In the genomic region with DNA sequence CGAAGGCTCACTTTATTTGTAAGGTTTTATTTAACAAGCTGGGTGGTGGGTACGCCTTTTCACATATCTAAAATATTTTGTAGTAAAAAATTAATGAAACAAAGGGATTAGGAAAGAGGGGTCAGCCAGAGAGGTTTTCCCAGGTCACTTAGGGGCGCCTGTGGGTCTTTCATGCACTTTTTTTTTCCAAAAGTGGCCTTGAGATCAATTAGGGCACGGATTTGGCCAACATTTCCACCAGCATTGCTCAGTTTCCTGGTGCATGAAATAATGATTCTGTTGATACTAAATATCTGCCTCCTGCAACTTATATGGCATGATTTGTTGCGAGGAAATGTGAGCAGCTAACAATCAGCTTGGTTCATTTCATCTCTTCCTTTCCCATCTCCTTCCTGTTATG, we compare ENCODE assay signal across 23 cellular contexts.
DNase-seq lines count a peak whose midpoint lies in the region; ATAC-seq and TF ChIP-seq lines count a peak whose summit lies in the region.
"Had no signal": no experiment of that assay in that cellular context is flagged by ENCODE, and none has a peak within 500 bp of the region (broad histone marks: within the 10 kb centered on the region; RNA-seq: fewer than 3 reads in every experiment).

No MANE protein-coding gene starts in this region.

- H3K4me1 ChIP-seq in liver (ENCODE audit: control insufficient read depth in 4 of 4, insufficient read depth in 4 of 4, low read length in 3 of 4) (peaks cover 12 to 38% (median 37%) of the 10 kb centered on the region in 4 donors), gastrocnemius medialis (peaks cover 32 to 38% of the 10 kb centered on the region in 2 donors)
- H3K4me1 ChIP-seq: BE2C, BLaER1 had no signal

- intact Hi-C loops in gastrocnemius medialis (cut with DNase I; ENCODE audit: low total_unique reads) = no loop called here

- H3K4me3 ChIP-seq in liver (ENCODE audit: low read depth in 1 of 3, low read length in 3 of 3) (no peak overlapping the region), gastrocnemius medialis (no peak overlapping the region)
- H3K4me3 ChIP-seq: BLaER1, GM12878 had no signal

- DNase-seq in dermis blood vessel endothelial cell (peak; percentile 72), dermis microvascular lymphatic vessel endothelial cell (ENCODE audit: low read depth in 2 of 2) (peak; percentile 21 to 46), gastrocnemius medialis (no peak)
- DNase-seq: 8988T; ACHN; BE2C; C1 segment of cervical spinal cord; CD4-positive, alpha-beta memory T cell; CD4-positive, CD25-positive, alpha-beta regulatory T cell; CD8-positive, alpha-beta memory T cell; COR-L47; DMS 273 treated with DMSO at 0.1 percent for 48 hours; DMS153; DMS53; DMS79; DND-41; EL; GDM1 had no signal

- H3K27ac ChIP-seq in liver (ENCODE audit: low read depth in 1 of 2, low read length in 2 of 2) = peak overlapping the region in 1 of 2 donors; percentile 18
- no peak overlapping the region for H3K27ac ChIP-seq in gastrocnemius medialis
- H3K27ac ChIP-seq: BLaER1 had no signal

- ATAC-seq in HG02642 (IDR thresholded peaks at IDR 0.05; ENCODE audit: poor library complexity, unreplicated experiment) (no peak), gastrocnemius medialis (no peak), HG02970 (IDR thresholded peaks at IDR 0.05; ENCODE audit: low FRiP score, unreplicated experiment) (no peak)
- ATAC-seq: GM12878 had no signal

- H3K9me3 ChIP-seq in liver (ENCODE audit: control insufficient read depth in 4 of 4, low read length in 3 of 4) = no peaks in the 10 kb centered on the region
- no peaks in the 10 kb centered on the region for H3K9me3 ChIP-seq in gastrocnemius medialis
- H3K9me3 ChIP-seq: BE2C had no signal

- no peak for TF ChIP-seq POLR2A in gastrocnemius medialis (IDR thresholded peaks at IDR 0.05)

- in situ Hi-C loops in gastrocnemius medialis (cut with MboI; ENCODE audit: low sequenced_read_pairs in 4 of 4) = no loop called here

- H3K9ac ChIP-seq in liver (ENCODE audit: low read depth in 1 of 2, low read length in 2 of 2) = no peak overlapping the region
- H3K9ac ChIP-seq: BLaER1 had no signal

- no peak for TF ChIP-seq RAD21 in liver (IDR thresholded peaks at IDR 0.05)

- no peaks in the 10 kb centered on the region for H3K27me3 ChIP-seq in liver (ENCODE audit: control insufficient read depth in 4 of 4, insufficient read depth in 4 of 4, low read length in 3 of 4)
- no peaks in the 10 kb centered on the region for H3K27me3 ChIP-seq in gastrocnemius medialis
- H3K27me3 ChIP-seq: BE2C, BLaER1 had no signal

- no peaks in the 10 kb centered on the region for H3K36me3 ChIP-seq in liver (ENCODE audit: control insufficient read depth in 4 of 4, insufficient read depth in 3 of 4, low read depth in 1 of 4, low read length in 3 of 4)
- no peaks in the 10 kb centered on the region for H3K36me3 ChIP-seq in gastrocnemius medialis
- H3K36me3 ChIP-seq: BE2C, BLaER1 had no signal

- TF ChIP-seq CTCF in liver (IDR thresholded peaks at IDR 0.05; ENCODE audit: low read depth, low read length, missing input control) (no peak), gastrocnemius medialis (IDR thresholded peaks at IDR 0.05 in 4 of 5, conservative IDR thresholded peaks at IDR 0.05 in 1 of 5) (no peak)

- 39% methylated on average over 5 of the region's 5 CpGs for WGBS in liver

TF ChIP-seq in liver, 16 proteins besides CTCF, POLR2A, EP300 and RAD21:
- TF ChIP-seq GABPA (IDR thresholded peaks at IDR 0.05 in 1 of 2, conservative IDR thresholded peaks at IDR 0.05 in 1 of 2) (no peak), HNF4G (IDR thresholded peaks at IDR 0.05) (no peak), NR2F2 (IDR thresholded peaks at IDR 0.05) (peak; percentile 20)
TF ChIP-seq in liver: peak in this region for 1.

Comparison
In these comparisons a context has a peak if more than half of its experiments do, and no peak if none do; other contexts are left out.
1. DNase-seq: peak in dermis blood vessel endothelial cell (single experiment) and dermis microvascular lymphatic vessel endothelial cell (2 of 2); none in gastrocnemius medialis (0 of 2).